17 cellular contexts compared by ENCODE assay signal in genomic region chr2:217810275-217810674, GRCh38.
"Had no signal": no experiment of that assay in that cellular context is flagged by ENCODE, and none has a peak within 500 bp of the region (broad histone marks: within the 10 kb centered on the region; RNA-seq: fewer than 3 reads in every experiment).

No MANE protein-coding gene starts in this region.

- H3K9me3 ChIP-seq: esophagus muscularis mucosa, gastroesophageal sphincter, heart right ventricle, left lung, lower lobe of right lung had no signal

- DNase-seq: dermis blood vessel endothelial cell; dorsolateral prefrontal cortex; effector CD4-positive, alpha-beta T cell; effector memory CD4-positive, alpha-beta T cell; foreskin fibroblast; foreskin melanocyte; heart right ventricle; hippocampal formation; left cardiac atrium; left lung; left ventricle myocardium superior; lower lobe of right lung; mesendoderm; naive B cell had no signal

- H3K27me3 ChIP-seq: dorsolateral prefrontal cortex, esophagus muscularis mucosa, gastroesophageal sphincter, heart right ventricle, left lung had no signal

- H3K4me3 ChIP-seq: coronary artery, dorsolateral prefrontal cortex, esophagus muscularis mucosa, gastroesophageal sphincter, heart right ventricle, left lung, lower lobe of right lung had no signal

- ATAC-seq: gastroesophageal sphincter, left lung, left ventricle myocardium superior, lower lobe of right lung had no signal

- H3K27ac ChIP-seq: coronary artery, dorsolateral prefrontal cortex, left lung, lower lobe of right lung had no signal
